11 cellular contexts compared by ENCODE assay signal in the genomic region with DNA sequence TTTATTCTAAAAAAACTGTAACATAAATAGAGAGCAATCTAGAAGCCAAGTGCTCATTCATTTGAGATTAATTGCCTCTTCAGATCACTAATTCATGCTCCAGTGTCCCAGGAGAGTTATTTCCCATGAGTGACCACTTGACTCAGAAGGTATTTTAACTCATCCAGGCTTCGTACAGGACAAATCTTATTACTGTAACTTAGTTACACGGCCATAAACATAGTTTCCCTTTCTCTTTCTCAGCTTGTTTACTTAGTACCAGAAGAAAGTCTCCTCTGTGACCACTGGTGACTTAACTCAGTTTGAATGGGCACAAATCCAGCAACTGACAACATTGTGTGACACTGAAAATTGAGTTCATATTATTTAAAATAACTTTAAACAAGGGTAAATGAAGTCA. TPM values are rescaled to one million over a fixed set of nuclear protein-coding genes. Genes with fewer than 3 reads are reported as not detected.
DNase-seq lines count a peak whose midpoint lies in the region; ATAC-seq, FAIRE-seq and TF ChIP-seq lines count a peak whose summit lies in the region.
"Had no signal": no experiment of that assay in that cellular context is flagged by ENCODE, and none has a peak within 500 bp of the region (broad histone marks: within the 10 kb centered on the region; RNA-seq: fewer than 3 reads in every experiment).

No MANE protein-coding gene starts in this region.

- DNase-seq in A673 (ENCODE audit: low spot score) (peak; percentile 12), GM20000 (ENCODE audit: low spot score) (peak; percentile 8), astrocyte of the spinal cord (ENCODE audit: low read depth, low spot score) (peak; percentile 56), SHP77 treated with DMSO at 0.1 percent for 48 hours (lab: John Stamatoyannopoulos, UW) (no peak), kidney (no peak), D721Med (ENCODE audit: insufficient read length, low spot score) (no peak)
- no peak for DNase-seq in activated T-cell treated with anti-CD3 and anti-CD28 coated beads, Interleukin-2, amount 50 U/mL, for 48 hours
- DNase-seq: activated B cell treated with CpG ODN at 0.5 μM for 24 hours had no signal

- no peaks in the 10 kb centered on the region for H3K27me3 ChIP-seq in A673 (replicated peaks; ENCODE audit: insufficient read depth, low read depth, low read length, poor library complexity)
- H3K27me3 ChIP-seq: BLaER1 treated with 17β-estradiol and CSF1 and Interleukin-3, amounts not matched to agents 10 nM and 100 nM had no signal

- FAIRE-seq in kidney (lab: Jason Lieb, UNC) (no peak), D721Med (lab: Jason Lieb, UNC) (no peak)
- FAIRE-seq: keratinocyte had no signal

- CTCF ChIA-PET in A673 (lab: Charles Lee) = no interaction called here

- no TSS peak for BruUV-seq in A673 (replicated peaks; lab: Mats Ljungman, UMichigan)

- in situ Hi-C loops in astrocyte of the spinal cord (cut with HindIII; ENCODE audit: low sequenced_read_pairs) = no loop called here

- H3K36me3 ChIP-seq in A673 (ENCODE audit: insufficient read depth, low read length, poor library complexity, severe bottlenecking) = peaks cover 1% of the 10 kb centered on the region
- H3K36me3 ChIP-seq in kidney (ENCODE audit: control insufficient read depth in 1 of 2, insufficient read depth in 2 of 2, low read length in 2 of 2) = peaks cover 0 to 3% of the 10 kb centered on the region in 2 donors

- POLR2A ChIA-PET in A673 (lab: Charles Lee; ENCODE audit: low non-redundant PET) = no interaction called here

- H3K27ac ChIP-seq in A673 (ENCODE audit: low read depth, low read length, poor library complexity, severe bottlenecking) (no peak overlapping the region), kidney (ENCODE audit: low read depth in 2 of 2, low read length in 2 of 2) (no peak overlapping the region)
- H3K27ac ChIP-seq: BLaER1 treated with 17β-estradiol and CSF1 and Interleukin-3, amounts not matched to agents 10 nM and 100 nM had no signal

- H3K4me1 ChIP-seq in A673 (ENCODE audit: insufficient read depth, low read length, poor library complexity, severe bottlenecking) (no peaks in the 10 kb centered on the region), kidney (ENCODE audit: control insufficient read depth in 1 of 2, insufficient read depth in 1 of 2, low read depth in 1 of 2, low read length in 2 of 2) (peaks cover 0 to 2% of the 10 kb centered on the region in 2 donors)

- H3K9me3 ChIP-seq in A673 (ENCODE audit: low read depth, low read length, poor library complexity, severe bottlenecking) (no peaks in the 10 kb centered on the region), kidney (ENCODE audit: control insufficient read depth in 1 of 2, low read length in 2 of 2) (no peaks in the 10 kb centered on the region)
- H3K9me3 ChIP-seq: BLaER1 treated with 17β-estradiol and CSF1 and Interleukin-3, amounts not matched to agents 10 nM and 100 nM had no signal

- no peak overlapping the region for H3K9ac ChIP-seq in kidney (ENCODE audit: low read length in 2 of 2)
- H3K9ac ChIP-seq: BLaER1 treated with 17β-estradiol and CSF1 and Interleukin-3, amounts not matched to agents 10 nM and 100 nM had no signal

- ATAC-seq in HG03521 (IDR thresholded peaks at IDR 0.05; ENCODE audit: unreplicated experiment) = peak; percentile 83

- TF ChIP-seq CTCF in A673 (conservative IDR thresholded peaks at IDR 0.05; ENCODE audit: low read depth, low read length) (no peak), GM20000 (IDR thresholded peaks at IDR 0.05; ENCODE audit: extremely low read depth, missing control alignments) (no peak), astrocyte of the spinal cord (IDR thresholded peaks at IDR 0.05; ENCODE audit: low read depth, low read length) (no peak), kidney (IDR thresholded peaks at IDR 0.05; ENCODE audit: borderline replicate concordance, extremely low read depth, insufficient read depth) (no peak), D721Med (IDR thresholded peaks at IDR 0.05; ENCODE audit: insufficient read depth, missing control alignments) (no peak)

- intact Hi-C loops in A673 (cut with micrococcal nuclease; ENCODE audit: unreplicated experiment) (loop anchor here (5.0 to 10.0 kb wide), 2 partner anchors 235 to 628 kb away; no protein-coding TSS in a partner anchor), kidney (cut with DNase I) (loop anchor here (5.0 kb wide), 1 partner anchor 545 kb away; no protein-coding TSS in a partner anchor)

- H3K4me3 ChIP-seq in A673 (ENCODE audit: low read depth, low read length, poor library complexity, severe bottlenecking) (no peak overlapping the region), astrocyte of the spinal cord (ENCODE audit: low read depth, low read length) (no peak overlapping the region), kidney (ENCODE audit: low read length in 2 of 2) (no peak overlapping the region)
- H3K4me3 ChIP-seq: BLaER1 treated with 17β-estradiol and CSF1 and Interleukin-3, amounts not matched to agents 10 nM and 100 nM had no signal

RNA-seq across cellular contexts. Expression of gene MMADHC, which starts 25.3 kb away (rescaled TPM):
- 115 and 124 TPM in 2 replicates for total RNA-seq in A673 (2021)
- 77.1 TPM for total RNA-seq in kidney
- 84.8 TPM for polyA plus RNA-seq in kidney (ENCODE audit: insufficient read depth, low read depth, low replicate concordance)

Comparison
In these comparisons a context has a peak if more than half of its experiments do, and no peak if none do; other contexts are left out.
1. DNase-seq: peak in A673 (single experiment), GM20000 (single experiment) and astrocyte of the spinal cord (single experiment); none in SHP77 treated with DMSO at 0.1 percent for 48 hours (single experiment), kidney (single experiment), D721Med (single experiment) and activated T-cell treated with anti-CD3 and anti-CD28 coated beads, Interleukin-2, amount 50 U/mL, for 48 hours (0 of 2).